8 cellular contexts compared by ENCODE assay signal in genomic region chr19:50724522-50725217, GRCh38. TPM values are rescaled to one million over a fixed set of nuclear protein-coding genes. Genes with fewer than 3 reads are reported as not detected.
DNase-seq lines count a peak whose midpoint lies in the region; ATAC-seq and TF ChIP-seq lines count a peak whose summit lies in the region.

No MANE protein-coding gene starts in this region.

- peak overlapping the region; percentile 82 for H3K27ac ChIP-seq in VCaP
- peak overlapping the region; percentile 83 to 89 for H3K27ac ChIP-seq in breast epithelium
- H3K27ac ChIP-seq in iPS-20b (ENCODE audit: low read length), result no peak overlapping the region
- H3K27ac ChIP-seq in skeletal muscle tissue (ENCODE audit: low read depth, low read length), result no peak overlapping the region

- H3K4me3 ChIP-seq in GM12864 (ENCODE audit: low read depth, low read length) (peak overlapping the region; percentile 61), breast epithelium (peak overlapping the region; percentile 62 to 85 (median 85)), iPS-20b (ENCODE audit: low read length) (peak overlapping the region; percentile 71), skeletal muscle tissue (ENCODE audit: low read length in 3 of 3) (peak overlapping the region; percentile 65 to 79 (median 73))

- H3K9ac ChIP-seq in iPS-20b (ENCODE audit: low read depth, low read length) (peak overlapping the region; percentile 75; the same call in 1 of the 2 replicates), skeletal muscle tissue (ENCODE audit: low read depth in 1 of 3, low read length in 3 of 3) (peak overlapping the region; percentile 40 to 66 (median 57))

- DNase-seq in GM12864 (ENCODE audit: low read depth), result peak; percentile 91
- DNase-seq in NCI-H1694 (lab: John Stamatoyannopoulos, UW), result peak; percentile 95
- peak; percentile 99 for DNase-seq in breast epithelium (ENCODE audit: low spot score in 2 of 2)
- no peak for DNase-seq in DMS153 treated with DMSO at 0.1 percent for 48 hours (lab: John Stamatoyannopoulos, UW; ENCODE audit: unreplicated experiment)

- TF ChIP-seq POLR2A in breast epithelium (IDR thresholded peaks at IDR 0.05), result no peak

- ATAC-seq in HG02852 (IDR thresholded peaks at IDR 0.05; ENCODE audit: unreplicated experiment), result peak; percentile 63

- intact Hi-C loops in breast epithelium (cut with DNase I; ENCODE audit: low total_unique reads), result no loop called here

- H3K4me1 ChIP-seq in breast epithelium, result no peaks in the 10 kb centered on the region
- no peaks in the 10 kb centered on the region for H3K4me1 ChIP-seq in iPS-20b (ENCODE audit: insufficient read depth, low read length)
- peaks cover 8 to 28% (median 16%) of the 10 kb centered on the region in 3 donors for H3K4me1 ChIP-seq in skeletal muscle tissue (ENCODE audit: control insufficient read depth in 3 of 3, insufficient read depth in 3 of 3, low read length in 3 of 3)

- no peaks in the 10 kb centered on the region for H3K36me3 ChIP-seq in breast epithelium
- no peaks in the 10 kb centered on the region for H3K36me3 ChIP-seq in iPS-20b (ENCODE audit: insufficient read depth, low read depth, low read length)
- H3K36me3 ChIP-seq in skeletal muscle tissue (ENCODE audit: control insufficient read depth in 3 of 3, insufficient read depth in 3 of 3, low read length in 3 of 3), result no peaks in the 10 kb centered on the region

- TF ChIP-seq CTCF in GM12864 (IDR thresholded peaks at IDR 0.05; ENCODE audit: low read depth, low read length, missing control alignments), result peak; percentile 70
- peak; percentile 90 for TF ChIP-seq CTCF in VCaP (conservative IDR thresholded peaks at IDR 0.05)
- TF ChIP-seq CTCF in breast epithelium (IDR thresholded peaks at IDR 0.05), result peak; percentile 75 to 89 (median 75)

- H3K9me3 ChIP-seq in breast epithelium (no peaks in the 10 kb centered on the region), iPS-20b (ENCODE audit: insufficient read depth, low read depth, low read length) (peaks cover 51% of the 10 kb centered on the region), skeletal muscle tissue (ENCODE audit: control insufficient read depth in 3 of 3, low read length in 3 of 3) (no peaks in the 10 kb centered on the region)

- H3K27me3 ChIP-seq in breast epithelium (no peaks in the 10 kb centered on the region), iPS-20b (ENCODE audit: insufficient read depth, low read length) (peaks cover 51% of the 10 kb centered on the region), skeletal muscle tissue (ENCODE audit: control insufficient read depth in 3 of 3, insufficient read depth in 3 of 3, low read length in 3 of 3) (peaks cover 19 to 70% (median 48%) of the 10 kb centered on the region in 3 donors)

RNA-seq across cellular contexts. Expression of gene CLEC11A, which starts 1.5 kb away (rescaled TPM):
- 10 to 100 TPM; 16.4 to 24.3 (median 20.6) TPM for total RNA-seq in breast epithelium
- 11.5 TPM for total RNA-seq in skeletal muscle tissue

RNA-seq across cellular contexts. Expression of gene SHANK1, which starts 5.1 kb away (rescaled TPM):
- under 1 TPM in 2 of 3 donors, not detected in 1; 0.59 to 0.98 TPM for total RNA-seq in breast epithelium
- total RNA-seq in skeletal muscle tissue, result 6.8 TPM

RNA-seq across cellular contexts. Expression of gene GPR32, which starts 45.6 kb away (rescaled TPM):
- total RNA-seq in breast epithelium, result not detected
- total RNA-seq in skeletal muscle tissue, result not detected

Comparison
In these comparisons a context has a peak if more than half of its experiments do, and no peak if none do; other contexts are left out.
1. H3K27ac ChIP-seq: peak in VCaP (single experiment) and breast epithelium (2 of 2); none in iPS-20b (single experiment) and skeletal muscle tissue (single experiment).
2. Peak in every context shown above with its lines, with median percentiles within 50 percentile points of each other: H3K4me3 ChIP-seq and CTCF ChIP-seq.